ENCODE assay signal across 13 cellular contexts in the genomic region with DNA sequence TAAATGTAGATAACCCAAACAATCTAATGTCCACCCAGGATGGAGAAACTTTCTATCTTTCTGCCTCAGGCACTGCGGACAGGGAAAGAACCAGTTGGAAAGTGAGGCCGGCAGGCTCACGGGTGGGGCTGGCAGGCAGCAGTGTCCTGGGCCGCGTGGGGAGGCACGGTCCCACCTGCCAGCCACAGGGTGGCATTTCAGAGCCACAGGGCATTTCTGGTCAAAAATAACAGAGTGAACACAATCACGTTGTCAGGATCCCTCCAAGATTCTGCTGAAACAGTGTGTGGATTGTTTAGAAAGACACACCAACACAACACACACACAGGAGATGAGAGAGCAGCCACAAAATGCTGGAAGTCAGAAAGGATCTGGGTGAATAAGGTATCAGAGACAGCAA.
A peak's percentile ranks its signal among the peaks of the same experiment; 100 is the strongest.
DNase-seq lines count a peak whose midpoint lies in the region; ATAC-seq and TF ChIP-seq lines count a peak whose summit lies in the region.
"Had no signal": no experiment of that assay in that cellular context is flagged by ENCODE, and none has a peak within 500 bp of the region (broad histone marks: within the 10 kb centered on the region; RNA-seq: fewer than 3 reads in every experiment).

No MANE protein-coding gene starts in this region.

- no peaks in the 10 kb centered on the region for H3K9me3 Mint-ChIP-seq in activated naive CD8-positive, alpha-beta T cell treated with anti-CD3 and anti-CD28 coated beads for 36 hours
- H3K9me3 Mint-ChIP-seq in endothelial cell (ENCODE audit: unreplicated experiment), result no peaks in the 10 kb centered on the region

- no peak for DNase-seq in activated naive CD8-positive, alpha-beta T cell treated with anti-CD3 and anti-CD28 coated beads for 36 hours
- peak; percentile 42 for DNase-seq in islet precursor cell
- DNase-seq in endothelial cell (ENCODE audit: low spot score), result no peak
- DNase-seq in cerebellar nuclear complex (lab: John Stamatoyannopoulos, UW), result no peak
- DNase-seq in DMS 273 treated with DMSO at 0.1 percent for 48 hours (lab: John Stamatoyannopoulos, UW), result no peak
- DNase-seq: activated T-cell treated with anti-CD3 and anti-CD28 coated beads for 4 hours, NCI-H1436 treated with DMSO at 0.1 percent for 48 hours, SW 1271 had no signal

- ATAC-seq in GM19463 (IDR thresholded peaks at IDR 0.05; ENCODE audit: unreplicated experiment), result no peak
- ATAC-seq: mucosa of descending colon had no signal

- no peak overlapping the region for H3K4me3 ChIP-seq in skin epidermis
- H3K4me3 ChIP-seq: mucosa of descending colon had no signal

- TF ChIP-seq CTCF in GM12872 (IDR thresholded peaks at IDR 0.05; ENCODE audit: insufficient read depth, low read depth, low read length) (0 out of 3 replicates have a peak, but pooled peaks have one; percentile 9), endothelial cell (IDR thresholded peaks at IDR 0.05; ENCODE audit: unreplicated experiment) (no peak)

- H3K4me3 Mint-ChIP-seq in activated naive CD8-positive, alpha-beta T cell treated with anti-CD3 and anti-CD28 coated beads for 36 hours, result no peak overlapping the region
- no peak overlapping the region for H3K4me3 Mint-ChIP-seq in endothelial cell (ENCODE audit: unreplicated experiment)

- H3K27ac Mint-ChIP-seq in activated naive CD8-positive, alpha-beta T cell treated with anti-CD3 and anti-CD28 coated beads for 36 hours, result peak overlapping the region; percentile 48
- H3K27ac Mint-ChIP-seq in endothelial cell (ENCODE audit: unreplicated experiment), result no peak overlapping the region

- H3K4me1 Mint-ChIP-seq in activated naive CD8-positive, alpha-beta T cell treated with anti-CD3 and anti-CD28 coated beads for 36 hours, result peaks cover 62% of the 10 kb centered on the region
- peaks cover 13% of the 10 kb centered on the region for H3K4me1 Mint-ChIP-seq in endothelial cell (ENCODE audit: unreplicated experiment)

- no peaks in the 10 kb centered on the region for H3K27me3 Mint-ChIP-seq in activated naive CD8-positive, alpha-beta T cell treated with anti-CD3 and anti-CD28 coated beads for 36 hours
- H3K27me3 Mint-ChIP-seq in endothelial cell (ENCODE audit: unreplicated experiment), result peaks cover 2% of the 10 kb centered on the region

- H3K27ac ChIP-seq in skin epidermis, result peak overlapping the region in 14 of 21 experiments; percentile 3 to 75 (median 44)
- H3K27ac ChIP-seq: epithelial cell of prostate had no signal

- H3K36me3 Mint-ChIP-seq in activated naive CD8-positive, alpha-beta T cell treated with anti-CD3 and anti-CD28 coated beads for 36 hours, result no peaks in the 10 kb centered on the region
- no peaks in the 10 kb centered on the region for H3K36me3 Mint-ChIP-seq in endothelial cell (ENCODE audit: low read depth, unreplicated experiment)
